Comparison of ENCODE assay signal across 9 cellular contexts in the genomic region with DNA sequence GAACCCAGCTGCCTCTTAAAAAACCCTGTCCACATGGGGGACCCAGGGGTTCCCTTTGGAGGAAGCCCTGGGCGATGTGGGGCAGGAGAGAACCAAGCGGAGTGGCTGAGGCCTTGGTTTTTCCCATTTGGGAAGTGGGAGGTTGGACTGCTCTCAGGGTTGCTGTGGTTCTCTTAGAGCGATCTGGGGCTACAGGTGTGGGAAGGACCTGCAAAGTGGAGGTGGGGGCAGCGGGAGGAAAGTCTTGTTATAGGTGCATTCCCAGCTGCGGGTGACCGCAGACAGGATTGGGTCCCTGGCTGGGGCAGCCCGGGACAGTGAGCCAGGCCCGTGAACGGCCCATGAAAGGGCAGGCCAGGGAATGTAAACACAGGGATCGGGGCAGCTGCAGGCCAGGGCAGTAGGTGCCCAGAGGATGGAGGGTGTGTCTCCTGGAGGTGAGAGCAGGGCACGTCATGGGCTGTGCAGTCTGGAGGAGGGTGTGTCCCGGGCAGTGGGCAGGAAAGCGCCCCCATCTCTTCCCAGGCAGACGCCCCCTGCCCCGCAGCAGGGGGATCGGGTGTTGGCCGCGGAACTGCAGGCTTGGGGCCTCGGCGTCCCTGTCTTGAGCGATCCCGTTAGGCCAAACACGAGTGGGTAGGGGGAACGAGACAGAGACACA. TPM values are rescaled to one million over a fixed set of nuclear protein-coding genes. Genes with fewer than 3 reads are reported as not detected.
DNase-seq lines count a peak whose midpoint lies in the region; ATAC-seq, FAIRE-seq and TF ChIP-seq lines count a peak whose summit lies in the region.
"Had no signal": no experiment of that assay in that cellular context is flagged by ENCODE, and none has a peak within 500 bp of the region (broad histone marks: within the 10 kb centered on the region; RNA-seq: fewer than 3 reads in every experiment).

No MANE protein-coding gene starts in this region.

- no peak for TF ChIP-seq RAD21 in HepG2 (CRISPR knock-in tag; IDR thresholded peaks at IDR 0.05)

- H3K4me1 ChIP-seq in body of pancreas (peaks cover 12% of the 10 kb centered on the region), HepG2 (ENCODE audit: insufficient read depth, low read length) (peaks cover 11% of the 10 kb centered on the region)

- peak overlapping the region; percentile 2 to 56 for H3K4me3 ChIP-seq in body of pancreas
- peak overlapping the region; percentile 66 to 81 (median 66) for H3K4me3 ChIP-seq in HepG2 (replicated peaks in 1 of 3; ENCODE audit: insufficient read depth in 1 of 3, low read depth in 2 of 3, low read length in 3 of 3)

- H3K36me3 Mint-ChIP-seq in activated naive CD4-positive, alpha-beta T cell treated with anti-CD3 and anti-CD28 coated beads, Interleukin-2, amount 50 U/mL, for 24 hours: peaks cover 18% of the 10 kb centered on the region
- peaks cover 17% of the 10 kb centered on the region for H3K36me3 Mint-ChIP-seq in type B pancreatic cell

- H3K27ac ChIP-seq in body of pancreas (peak overlapping the region; percentile 45 to 98 (median 94)), HepG2 (ENCODE audit: extremely low read length, insufficient read depth, low read length) (no peak overlapping the region)

- peak overlapping the region; percentile 91 for H3K4me3 Mint-ChIP-seq in activated naive CD4-positive, alpha-beta T cell treated with anti-CD3 and anti-CD28 coated beads, Interleukin-2, amount 50 U/mL, for 24 hours
- peak overlapping the region; percentile 96 for H3K4me3 Mint-ChIP-seq in type B pancreatic cell

- no peak for DNase-seq in activated naive CD4-positive, alpha-beta T cell treated with Interleukin-2 at 50 U/mL for 16 hours
- peak; percentile 23 to 44 (median 38) for DNase-seq in body of pancreas
- no peak for DNase-seq in HepG2 (ENCODE audit: low spot score)
- no peak for DNase-seq in type B pancreatic cell (ENCODE audit: extremely low spot score, unreplicated experiment)

- peaks cover 0 to 3% of the 10 kb centered on the region in 2 donors for H3K36me3 ChIP-seq in body of pancreas (replicated peaks in 1 of 2; ENCODE audit: insufficient read depth in 1 of 2, low read depth in 2 of 2)
- peaks cover 8 to 22% of the 10 kb centered on the region in 2 experiments for H3K36me3 ChIP-seq in HepG2 (replicated peaks in 1 of 2; ENCODE audit: control insufficient read depth in 1 of 2, insufficient read depth in 2 of 2, low read length in 2 of 2)

- FAIRE-seq in HepG2 (lab: Jason Lieb, UNC): no peak
- FAIRE-seq: endometrium had no signal

- H3K9me3 ChIP-seq in body of pancreas (no peaks in the 10 kb centered on the region), HepG2 (ENCODE audit: low read length) (peaks cover 4% of the 10 kb centered on the region; the same call in 1 of the 2 replicates)

- peaks cover 20% of the 10 kb centered on the region for H3K4me1 Mint-ChIP-seq in activated naive CD4-positive, alpha-beta T cell treated with anti-CD3 and anti-CD28 coated beads, Interleukin-2, amount 50 U/mL, for 24 hours
- peaks cover 14% of the 10 kb centered on the region for H3K4me1 Mint-ChIP-seq in type B pancreatic cell (ENCODE audit: unreplicated experiment)

- TF ChIP-seq EP300 in HepG2 (IDR thresholded peaks at IDR 0.05; ENCODE audit: low read depth in 2 of 2, low read length in 2 of 2) (no peak), HepG2 (CRISPR knock-in tag; IDR thresholded peaks at IDR 0.05; ENCODE audit: borderline replicate concordance) (no peak)

- peak in 2 of 7 experiments; percentile 3 to 11 for TF ChIP-seq CTCF in body of pancreas (IDR thresholded peaks at IDR 0.05)
- TF ChIP-seq CTCF in HepG2 (CRISPR knock-in tag; IDR thresholded peaks at IDR 0.05): no peak
- TF ChIP-seq CTCF in type B pancreatic cell (conservative IDR thresholded peaks at IDR 0.05): no peak

- 24 to 38% methylated on average over 9 to 20 of the region's 24 CpGs for WGBS in body of pancreas, 2 donors
- 32% methylated on average over 12 of the region's 24 CpGs for WGBS in HepG2 (ENCODE audit: low lambda C conversion rate)

- BruUV-seq in HepG2 (replicated peaks; lab: Mats Ljungman, UMichigan): TSS peak; percentile 52

- ATAC-seq in body of pancreas: no peak
- peak; percentile 32 for ATAC-seq in HepG2
- no peak for ATAC-seq in HG03457 (IDR thresholded peaks at IDR 0.05; ENCODE audit: unreplicated experiment)
- ATAC-seq in GM21390 (IDR thresholded peaks at IDR 0.05; ENCODE audit: unreplicated experiment): no peak
- no peak for ATAC-seq in HG03097 (IDR thresholded peaks at IDR 0.05; ENCODE audit: low FRiP score, unreplicated experiment)

- CTCF ChIA-PET in HepG2 (lab: Yijun Ruan, JAX; ENCODE audit: low intra/inter-chr PET ratio, low total read pairs): no interaction called here

- no peak overlapping the region for H2AFZ ChIP-seq in HepG2 (ENCODE audit: low read length)

- in situ Hi-C loops in HepG2 (cut with HindIII; ENCODE audit: extremely low pct_ligation_motif_present, low pct_unique_long_range_greater_than_20kb): no loop called here

- no peaks in the 10 kb centered on the region for H4K20me1 ChIP-seq in HepG2 (ENCODE audit: insufficient read depth, low read length)

- no peaks in the 10 kb centered on the region for H3K27me3 Mint-ChIP-seq in activated naive CD4-positive, alpha-beta T cell treated with anti-CD3 and anti-CD28 coated beads, Interleukin-2, amount 50 U/mL, for 24 hours
- H3K27me3 Mint-ChIP-seq in type B pancreatic cell: peaks cover 16% of the 10 kb centered on the region

- H3K27me3 ChIP-seq in body of pancreas: no peaks in the 10 kb centered on the region
- H3K27me3 ChIP-seq in HepG2 (ENCODE audit: control insufficient read depth in 1 of 2, insufficient read depth in 2 of 2, low read length in 2 of 2): no peaks in the 10 kb centered on the region

- peak overlapping the region; percentile 88 for H3K27ac Mint-ChIP-seq in activated naive CD4-positive, alpha-beta T cell treated with anti-CD3 and anti-CD28 coated beads, Interleukin-2, amount 50 U/mL, for 24 hours
- peak overlapping the region; percentile 96 for H3K27ac Mint-ChIP-seq in type B pancreatic cell

- peak overlapping the region; percentile 57 for H3K9ac ChIP-seq in HepG2 (ENCODE audit: insufficient read depth, low read depth, low read length)

- TF ChIP-seq POLR2A in body of pancreas (IDR thresholded peaks at IDR 0.05) (no peak), HepG2 (IDR thresholded peaks at IDR 0.05; ENCODE audit: insufficient read depth in 1 of 2, low read depth in 2 of 2, low read length in 2 of 2) (no peak)

- no peaks in the 10 kb centered on the region for H3K9me3 Mint-ChIP-seq in activated naive CD4-positive, alpha-beta T cell treated with anti-CD3 and anti-CD28 coated beads, Interleukin-2, amount 50 U/mL, for 24 hours
- no peaks in the 10 kb centered on the region for H3K9me3 Mint-ChIP-seq in type B pancreatic cell

- POLR2A ChIA-PET in HepG2 (lab: Yijun Ruan, JAX): interaction anchor here (1.3 to 2.0 kb wide), 2 partner anchors 17 to 34 kb away, joined by 4 to 5 read pairs; partner anchors contain the start of gene KHSRP

- no peaks in the 10 kb centered on the region for H3K79me2 ChIP-seq in HepG2 (ENCODE audit: insufficient read depth, low read length)

- H3K4me2 ChIP-seq in HepG2 (ENCODE audit: low read depth, low read length): peak overlapping the region; percentile 91

- intact Hi-C loops in body of pancreas (cut with DNase I): no loop called here
- intact Hi-C loops in HepG2 (cut with micrococcal nuclease; ENCODE audit: unreplicated experiment): no loop called here

RNA-seq across cellular contexts. Expression of gene SLC25A23, which starts 0.8 kb away (rescaled TPM):
- 10 to 100 TPM; 11.5 to 49.3 TPM for total RNA-seq in body of pancreas
- total RNA-seq in HepG2 (2016; rRNA removed; fragmentation: Illumina TruSeq; extraction: Trizol): 15.2 and 16.5 TPM in 2 replicates
- total RNA-seq in HepG2 (2016; cell fraction: cytosol; rRNA removed; fragmentation: Illumina TruSeq; extraction: Trizol; ENCODE audit: low read depth): 26.3 and 28.9 TPM in 2 replicates
- 13.3 and 14.6 TPM in 2 replicates for total RNA-seq in HepG2 (2016; cell fraction: insoluble cytoplasmic fraction; rRNA removed; fragmentation: Illumina TruSeq; extraction: Trizol)
- 50.4 and 52.4 TPM in 2 replicates for total RNA-seq in HepG2 (2016; cell fraction: membrane; rRNA removed; fragmentation: Illumina TruSeq; extraction: Trizol)
- total RNA-seq in HepG2 (2016; cell fraction: nucleus; rRNA removed; fragmentation: Illumina TruSeq; extraction: Trizol): 9.1 and 11.0 TPM in 2 replicates
- 12.4 and 13.2 TPM in 2 replicates for polyA plus RNA-seq in HepG2 (2011; rRNA removed)
- polyA plus RNA-seq in HepG2 (2011; cell fraction: cytosol; rRNA removed): 12.8 and 15.5 TPM in 2 replicates
- 19.1 and 20.9 TPM in 2 replicates for polyA plus RNA-seq in HepG2 (2011; cell fraction: nucleus; rRNA removed)
- 19.4 and 21.6 TPM in 2 replicates for polyA plus RNA-seq in HepG2 (2012)
- polyA plus RNA-seq in HepG2 (2016; cell fraction: cytosol; fragmentation: Illumina TruSeq; extraction: Trizol; ENCODE audit: low read depth): 47.4 and 51.9 TPM in 2 replicates
- 30.3 and 41.9 TPM in 2 replicates for polyA plus RNA-seq in HepG2 (2016; cell fraction: insoluble cytoplasmic fraction; fragmentation: Illumina TruSeq; extraction: Trizol; ENCODE audit: low read depth)
- 83.9 and 107 TPM in 2 replicates for polyA plus RNA-seq in HepG2 (2016; cell fraction: membrane; fragmentation: Illumina TruSeq; extraction: Trizol; ENCODE audit: low read depth)
- polyA plus RNA-seq in HepG2 (2016; cell fraction: nucleus; fragmentation: Illumina TruSeq; extraction: Trizol; ENCODE audit: insufficient read depth, low read depth): 30.2 and 30.9 TPM in 2 replicates
- polyA minus RNA-seq in HepG2 (2011; rRNA and poly(A)+ RNA removed; ENCODE audit: low replicate concordance): 16.3 and 18.2 TPM in 2 replicates
- 13.7 and 14.5 TPM in 2 replicates for polyA minus RNA-seq in HepG2 (2011; cell fraction: cytosol; rRNA and poly(A)+ RNA removed)
- 5.0 and 5.5 TPM in 2 replicates for polyA minus RNA-seq in HepG2 (2011; cell fraction: nucleus; rRNA and poly(A)+ RNA removed)
- total RNA-seq in type B pancreatic cell (ENCODE audit: low replicate concordance): 67.5 and 86.6 TPM in 2 replicates

RNA-seq across cellular contexts. Expression of gene CRB3, which starts 5.2 kb away (rescaled TPM):
- 10 to 100 TPM; 35.8 to 37.6 TPM for total RNA-seq in body of pancreas
- total RNA-seq in HepG2 (2016; rRNA removed; fragmentation: Illumina TruSeq; extraction: Trizol): 21.9 and 25.6 TPM in 2 replicates
- total RNA-seq in HepG2 (2016; cell fraction: cytosol; rRNA removed; fragmentation: Illumina TruSeq; extraction: Trizol; ENCODE audit: low read depth): 34.9 and 45.5 TPM in 2 replicates
- total RNA-seq in HepG2 (2016; cell fraction: insoluble cytoplasmic fraction; rRNA removed; fragmentation: Illumina TruSeq; extraction: Trizol): 20.4 and 26.4 TPM in 2 replicates
- 39.1 and 47.5 TPM in 2 replicates for total RNA-seq in HepG2 (2016; cell fraction: membrane; rRNA removed; fragmentation: Illumina TruSeq; extraction: Trizol)
- total RNA-seq in HepG2 (2016; cell fraction: nucleus; rRNA removed; fragmentation: Illumina TruSeq; extraction: Trizol): 16.4 and 16.8 TPM in 2 replicates
- 10.6 and 12.5 TPM in 2 replicates for polyA plus RNA-seq in HepG2 (2011; rRNA removed)
- polyA plus RNA-seq in HepG2 (2011; cell fraction: cytosol; rRNA removed): 13.5 and 23.8 TPM in 2 replicates
- polyA plus RNA-seq in HepG2 (2011; cell fraction: nucleus; rRNA removed): 15.9 and 16.5 TPM in 2 replicates
- 5.0 and 7.1 TPM in 2 replicates for polyA plus RNA-seq in HepG2 (2012)
- polyA plus RNA-seq in HepG2 (2016; cell fraction: cytosol; fragmentation: Illumina TruSeq; extraction: Trizol; ENCODE audit: low read depth): 39.3 and 47.3 TPM in 2 replicates
- 17.8 and 19.5 TPM in 2 replicates for polyA plus RNA-seq in HepG2 (2016; cell fraction: insoluble cytoplasmic fraction; fragmentation: Illumina TruSeq; extraction: Trizol; ENCODE audit: low read depth)
- 32.7 and 32.9 TPM in 2 replicates for polyA plus RNA-seq in HepG2 (2016; cell fraction: membrane; fragmentation: Illumina TruSeq; extraction: Trizol; ENCODE audit: low read depth)
- 21.1 and 24.5 TPM in 2 replicates for polyA plus RNA-seq in HepG2 (2016; cell fraction: nucleus; fragmentation: Illumina TruSeq; extraction: Trizol; ENCODE audit: insufficient read depth, low read depth)
- polyA minus RNA-seq in HepG2 (2011; rRNA and poly(A)+ RNA removed; ENCODE audit: low replicate concordance): 4.1 and 21.4 TPM in 2 replicates
- 6.7 and 8.7 TPM in 2 replicates for polyA minus RNA-seq in HepG2 (2011; cell fraction: cytosol; rRNA and poly(A)+ RNA removed)
- polyA minus RNA-seq in HepG2 (2011; cell fraction: nucleus; rRNA and poly(A)+ RNA removed): 3.2 and 4.1 TPM in 2 replicates
- 30.6 and 63.3 TPM in 2 replicates for total RNA-seq in type B pancreatic cell (ENCODE audit: low replicate concordance)

RNA-seq across cellular contexts. Expression of gene DENND1C, which starts 22.8 kb away (rescaled TPM):
- 1 to 10 TPM; 1.0 to 1.3 TPM for total RNA-seq in body of pancreas
- total RNA-seq in HepG2 (2016; rRNA removed; fragmentation: Illumina TruSeq; extraction: Trizol): 0.04 TPM in 1 of 2 replicates, not detected in the other
- not detected in 2 replicates for total RNA-seq in HepG2 (2016; cell fraction: cytosol; rRNA removed; fragmentation: Illumina TruSeq; extraction: Trizol; ENCODE audit: low read depth)
- total RNA-seq in HepG2 (2016; cell fraction: insoluble cytoplasmic fraction; rRNA removed; fragmentation: Illumina TruSeq; extraction: Trizol): 0.15 and 0.17 TPM in 2 replicates
- 0.21 TPM in 1 of 2 replicates, not detected in the other for total RNA-seq in HepG2 (2016; cell fraction: membrane; rRNA removed; fragmentation: Illumina TruSeq; extraction: Trizol)
- 0.13 TPM in 1 of 2 replicates, not detected in the other for total RNA-seq in HepG2 (2016; cell fraction: nucleus; rRNA removed; fragmentation: Illumina TruSeq; extraction: Trizol)
- polyA plus RNA-seq in HepG2 (2011; rRNA removed): 0.73 and 0.90 TPM in 2 replicates
- polyA plus RNA-seq in HepG2 (2011; cell fraction: cytosol; rRNA removed): 0.44 and 0.58 TPM in 2 replicates
- 1.4 and 1.9 TPM in 2 replicates for polyA plus RNA-seq in HepG2 (2011; cell fraction: nucleus; rRNA removed)
- 6.9 and 8.3 TPM in 2 replicates for polyA plus RNA-seq in HepG2 (2012)
- polyA plus RNA-seq in HepG2 (2016; cell fraction: cytosol; fragmentation: Illumina TruSeq; extraction: Trizol; ENCODE audit: low read depth): 0.07 and 0.09 TPM in 2 replicates
- 0.15 and 0.23 TPM in 2 replicates for polyA plus RNA-seq in HepG2 (2016; cell fraction: insoluble cytoplasmic fraction; fragmentation: Illumina TruSeq; extraction: Trizol; ENCODE audit: low read depth)
- 0.22 and 0.23 TPM in 2 replicates for polyA plus RNA-seq in HepG2 (2016; cell fraction: membrane; fragmentation: Illumina TruSeq; extraction: Trizol; ENCODE audit: low read depth)
- 0.51 and 1.3 TPM in 2 replicates for polyA plus RNA-seq in HepG2 (2016; cell fraction: nucleus; fragmentation: Illumina TruSeq; extraction: Trizol; ENCODE audit: insufficient read depth, low read depth)
- 0.14 and 0.19 TPM in 2 replicates for polyA minus RNA-seq in HepG2 (2011; rRNA and poly(A)+ RNA removed; ENCODE audit: low replicate concordance)
- polyA minus RNA-seq in HepG2 (2011; cell fraction: cytosol; rRNA and poly(A)+ RNA removed): not detected in 2 replicates
- polyA minus RNA-seq in HepG2 (2011; cell fraction: nucleus; rRNA and poly(A)+ RNA removed): 0.13 and 0.87 TPM in 2 replicates
- total RNA-seq in type B pancreatic cell (ENCODE audit: low replicate concordance): 0.93 and 0.94 TPM in 2 replicates

RNA-seq across cellular contexts. Expression of gene SLC25A41, which starts 25.3 kb away (rescaled TPM):
- not detected for total RNA-seq in body of pancreas
- total RNA-seq in HepG2 (2016; rRNA removed; fragmentation: Illumina TruSeq; extraction: Trizol): 0.32 and 0.33 TPM in 2 replicates
- 0.26 TPM in 1 of 2 replicates, not detected in the other for total RNA-seq in HepG2 (2016; cell fraction: cytosol; rRNA removed; fragmentation: Illumina TruSeq; extraction: Trizol; ENCODE audit: low read depth)
- total RNA-seq in HepG2 (2016; cell fraction: insoluble cytoplasmic fraction; rRNA removed; fragmentation: Illumina TruSeq; extraction: Trizol): 0.15 and 0.54 TPM in 2 replicates
- total RNA-seq in HepG2 (2016; cell fraction: membrane; rRNA removed; fragmentation: Illumina TruSeq; extraction: Trizol): 0.41 and 0.53 TPM in 2 replicates
- total RNA-seq in HepG2 (2016; cell fraction: nucleus; rRNA removed; fragmentation: Illumina TruSeq; extraction: Trizol): 0.25 and 0.28 TPM in 2 replicates
- 0.95 and 1.9 TPM in 2 replicates for polyA plus RNA-seq in HepG2 (2011; rRNA removed)
- 0.63 and 1.1 TPM in 2 replicates for polyA plus RNA-seq in HepG2 (2011; cell fraction: cytosol; rRNA removed)
- 3.3 and 4.1 TPM in 2 replicates for polyA plus RNA-seq in HepG2 (2011; cell fraction: nucleus; rRNA removed)
- 0.79 and 0.82 TPM in 2 replicates for polyA plus RNA-seq in HepG2 (2012)
- polyA plus RNA-seq in HepG2 (2016; cell fraction: cytosol; fragmentation: Illumina TruSeq; extraction: Trizol; ENCODE audit: low read depth): 0.26 and 0.27 TPM in 2 replicates
- polyA plus RNA-seq in HepG2 (2016; cell fraction: insoluble cytoplasmic fraction; fragmentation: Illumina TruSeq; extraction: Trizol; ENCODE audit: low read depth): 0.45 TPM in 1 of 2 replicates, not detected in the other
- polyA plus RNA-seq in HepG2 (2016; cell fraction: membrane; fragmentation: Illumina TruSeq; extraction: Trizol; ENCODE audit: low read depth): 0.49 and 0.52 TPM in 2 replicates
- polyA plus RNA-seq in HepG2 (2016; cell fraction: nucleus; fragmentation: Illumina TruSeq; extraction: Trizol; ENCODE audit: insufficient read depth, low read depth): 1.6 and 2.6 TPM in 2 replicates
- polyA minus RNA-seq in HepG2 (2011; rRNA and poly(A)+ RNA removed; ENCODE audit: low replicate concordance): 0.30 and 0.98 TPM in 2 replicates
- polyA minus RNA-seq in HepG2 (2011; cell fraction: cytosol; rRNA and poly(A)+ RNA removed): 0.40 TPM in 1 of 2 replicates, not detected in the other
- 0.37 TPM in 1 of 2 replicates, not detected in the other for polyA minus RNA-seq in HepG2 (2011; cell fraction: nucleus; rRNA and poly(A)+ RNA removed)
- total RNA-seq in type B pancreatic cell (ENCODE audit: low replicate concordance): 1.0 and 1.1 TPM in 2 replicates

RNA-seq across cellular contexts. Expression of gene KHSRP, which starts 34.2 kb away (rescaled TPM):
- total RNA-seq in body of pancreas: 10 to 100 TPM; 54.0 to 83.4 TPM
- total RNA-seq in HepG2 (2016; rRNA removed; fragmentation: Illumina TruSeq; extraction: Trizol): 129 and 160 TPM in 2 replicates
- total RNA-seq in HepG2 (2016; cell fraction: cytosol; rRNA removed; fragmentation: Illumina TruSeq; extraction: Trizol; ENCODE audit: low read depth): 57.9 and 74.7 TPM in 2 replicates
- 123 and 124 TPM in 2 replicates for total RNA-seq in HepG2 (2016; cell fraction: insoluble cytoplasmic fraction; rRNA removed; fragmentation: Illumina TruSeq; extraction: Trizol)
- total RNA-seq in HepG2 (2016; cell fraction: membrane; rRNA removed; fragmentation: Illumina TruSeq; extraction: Trizol): 201 and 221 TPM in 2 replicates
- total RNA-seq in HepG2 (2016; cell fraction: nucleus; rRNA removed; fragmentation: Illumina TruSeq; extraction: Trizol): 105 and 107 TPM in 2 replicates
- 72.1 and 80.8 TPM in 2 replicates for polyA plus RNA-seq in HepG2 (2011; rRNA removed)
- polyA plus RNA-seq in HepG2 (2011; cell fraction: cytosol; rRNA removed): 55.4 and 77.5 TPM in 2 replicates
- 103 and 136 TPM in 2 replicates for polyA plus RNA-seq in HepG2 (2011; cell fraction: nucleus; rRNA removed)
- polyA plus RNA-seq in HepG2 (2012): 156 and 166 TPM in 2 replicates
- polyA plus RNA-seq in HepG2 (2016; cell fraction: cytosol; fragmentation: Illumina TruSeq; extraction: Trizol; ENCODE audit: low read depth): 108 and 124 TPM in 2 replicates
- 207 and 297 TPM in 2 replicates for polyA plus RNA-seq in HepG2 (2016; cell fraction: insoluble cytoplasmic fraction; fragmentation: Illumina TruSeq; extraction: Trizol; ENCODE audit: low read depth)
- polyA plus RNA-seq in HepG2 (2016; cell fraction: membrane; fragmentation: Illumina TruSeq; extraction: Trizol; ENCODE audit: low read depth): 260 and 325 TPM in 2 replicates
- polyA plus RNA-seq in HepG2 (2016; cell fraction: nucleus; fragmentation: Illumina TruSeq; extraction: Trizol; ENCODE audit: insufficient read depth, low read depth): 255 and 261 TPM in 2 replicates
- 81.4 and 82.6 TPM in 2 replicates for polyA minus RNA-seq in HepG2 (2011; rRNA and poly(A)+ RNA removed; ENCODE audit: low replicate concordance)
- 96.5 and 100 TPM in 2 replicates for polyA minus RNA-seq in HepG2 (2011; cell fraction: cytosol; rRNA and poly(A)+ RNA removed)
- polyA minus RNA-seq in HepG2 (2011; cell fraction: nucleus; rRNA and poly(A)+ RNA removed): 78.9 and 81.1 TPM in 2 replicates
- total RNA-seq in type B pancreatic cell (ENCODE audit: low replicate concordance): 336 and 414 TPM in 2 replicates

Comparison
In these comparisons a context has a peak if more than half of its experiments do, and no peak if none do; other contexts are left out.
1. DNase-seq: peak in body of pancreas (4 of 4); none in activated naive CD4-positive, alpha-beta T cell treated with Interleukin-2 at 50 U/mL for 16 hours (single experiment), HepG2 (single experiment) and type B pancreatic cell (single experiment).